8 cellular contexts compared by ENCODE assay signal in genomic region chr21:16330340-16331319, GRCh38.
DNase-seq lines count a peak whose midpoint lies in the region; ATAC-seq and TF ChIP-seq lines count a peak whose summit lies in the region.

No MANE protein-coding gene starts in this region.

- H3K36me3 Mint-ChIP-seq in CD4-positive, alpha-beta T cell (ENCODE audit: low read depth): no peaks in the 10 kb centered on the region
- H3K36me3 Mint-ChIP-seq in activated CD8-positive, alpha-beta T cell treated with anti-CD3 and anti-CD28 coated beads for 36 hours (ENCODE audit: low read depth): no peaks in the 10 kb centered on the region

- CTCF ChIA-PET in CD4-positive, alpha-beta T cell (lab: Charles Lee): interaction anchor here (0.7 to 1.3 kb wide), 3 partner anchors 8 to 11 kb away, joined by 3 to 4 read pairs (median 3); no protein-coding TSS in a partner anchor
- CTCF ChIA-PET in activated CD8-positive, alpha-beta T cell treated with anti-CD3 and anti-CD28 coated beads for 36 hours (lab: Charles Lee): interaction anchor here (0.6 to 2.5 kb wide), 11 partner anchors 9 to 434 kb away, joined by 3 to 14 read pairs (median 5); no protein-coding TSS in a partner anchor

- H3K27me3 ChIP-seq in CD4-positive, alpha-beta T cell (ENCODE audit: control insufficient read depth, insufficient read depth, low read length): no peaks in the 10 kb centered on the region

- H3K27me3 Mint-ChIP-seq in CD4-positive, alpha-beta T cell: no peaks in the 10 kb centered on the region
- H3K27me3 Mint-ChIP-seq in activated CD8-positive, alpha-beta T cell treated with anti-CD3 and anti-CD28 coated beads for 36 hours: no peaks in the 10 kb centered on the region

- ATAC-seq in CD4-positive, alpha-beta T cell (ENCODE audit: poor library complexity): peak; percentile 76
- ATAC-seq in GM18861 (IDR thresholded peaks at IDR 0.05; ENCODE audit: unreplicated experiment) (peak; percentile 76), HG03066 (IDR thresholded peaks at IDR 0.05; ENCODE audit: low read depth, unreplicated experiment) (peak; percentile 82), left cardiac atrium (peak; percentile 96 to 98), HG03196 (IDR thresholded peaks at IDR 0.05; ENCODE audit: unreplicated experiment) (no peak)
- ATAC-seq in activated CD8-positive, alpha-beta T cell treated with anti-CD3 and anti-CD28 coated beads for 36 hours: peak; percentile 70

- H3K4me1 Mint-ChIP-seq in CD4-positive, alpha-beta T cell (ENCODE audit: low read depth): no peaks in the 10 kb centered on the region
- no peaks in the 10 kb centered on the region for H3K4me1 Mint-ChIP-seq in activated CD8-positive, alpha-beta T cell treated with anti-CD3 and anti-CD28 coated beads for 36 hours (ENCODE audit: low read depth)

- intact Hi-C loops in CD4-positive, alpha-beta T cell (cut with DNase I, micrococcal nuclease): loop anchor here (2.0 to 5.0 kb wide), 2 partner anchors 136 to 248 kb away; no protein-coding TSS in a partner anchor
- intact Hi-C loops in activated CD8-positive, alpha-beta T cell treated with anti-CD3 and anti-CD28 coated beads for 36 hours (cut with micrococcal nuclease): loop anchor here (10.0 kb wide), 1 partner anchor 246 kb away; no protein-coding TSS in a partner anchor
- intact Hi-C loops in left cardiac atrium (cut with DNase I): loop anchor here in 1 of 2 donors (2.0 to 10.0 kb wide), 3 partner anchors 116 to 436 kb away; no protein-coding TSS in a partner anchor

- no peaks in the 10 kb centered on the region for H3K9me3 ChIP-seq in CD4-positive, alpha-beta T cell (ENCODE audit: control insufficient read depth, low read length)

- H3K27ac ChIP-seq in CD4-positive, alpha-beta T cell (ENCODE audit: low read depth, low read length): no peak overlapping the region

- TF ChIP-seq CTCF in CD4-positive, alpha-beta T cell (IDR thresholded peaks at IDR 0.05): peak; percentile 73
- peak; percentile 66 for TF ChIP-seq CTCF in activated CD8-positive, alpha-beta T cell treated with anti-CD3 and anti-CD28 coated beads for 36 hours (IDR thresholded peaks at IDR 0.05)

- POLR2A ChIA-PET in CD4-positive, alpha-beta T cell (lab: Charles Lee): no interaction called here
- POLR2A ChIA-PET in activated CD8-positive, alpha-beta T cell treated with anti-CD3 and anti-CD28 coated beads for 36 hours (lab: Charles Lee): no interaction called here

- H3K9me3 Mint-ChIP-seq in CD4-positive, alpha-beta T cell: no peaks in the 10 kb centered on the region
- H3K9me3 Mint-ChIP-seq in activated CD8-positive, alpha-beta T cell treated with anti-CD3 and anti-CD28 coated beads for 36 hours: no peaks in the 10 kb centered on the region

- no peak overlapping the region for H3K27ac Mint-ChIP-seq in CD4-positive, alpha-beta T cell
- no peak overlapping the region for H3K27ac Mint-ChIP-seq in activated CD8-positive, alpha-beta T cell treated with anti-CD3 and anti-CD28 coated beads for 36 hours

- DNase-seq in CD4-positive, alpha-beta T cell: no peak
- peak; percentile 70 for DNase-seq in NCI-H2107 (lab: John Stamatoyannopoulos, UW)
- DNase-seq in activated CD8-positive, alpha-beta T cell treated with anti-CD3 and anti-CD28 coated beads for 36 hours: peak; percentile 9
- DNase-seq in left cardiac atrium: no peak
- DNase-seq in retina: peak; percentile 66

- no peak overlapping the region for H3K4me3 Mint-ChIP-seq in CD4-positive, alpha-beta T cell
- H3K4me3 Mint-ChIP-seq in activated CD8-positive, alpha-beta T cell treated with anti-CD3 and anti-CD28 coated beads for 36 hours: no peak overlapping the region

Comparison
In these comparisons a context has a peak if more than half of its experiments do, and no peak if none do; other contexts are left out.
1. DNase-seq: peak in NCI-H2107 (single experiment), activated CD8-positive, alpha-beta T cell treated with anti-CD3 and anti-CD28 coated beads for 36 hours (single experiment) and retina (single experiment); none in CD4-positive, alpha-beta T cell (0 of 10) and left cardiac atrium (single experiment).